2 cellular contexts compared by ENCODE assay signal in the genomic region with DNA sequence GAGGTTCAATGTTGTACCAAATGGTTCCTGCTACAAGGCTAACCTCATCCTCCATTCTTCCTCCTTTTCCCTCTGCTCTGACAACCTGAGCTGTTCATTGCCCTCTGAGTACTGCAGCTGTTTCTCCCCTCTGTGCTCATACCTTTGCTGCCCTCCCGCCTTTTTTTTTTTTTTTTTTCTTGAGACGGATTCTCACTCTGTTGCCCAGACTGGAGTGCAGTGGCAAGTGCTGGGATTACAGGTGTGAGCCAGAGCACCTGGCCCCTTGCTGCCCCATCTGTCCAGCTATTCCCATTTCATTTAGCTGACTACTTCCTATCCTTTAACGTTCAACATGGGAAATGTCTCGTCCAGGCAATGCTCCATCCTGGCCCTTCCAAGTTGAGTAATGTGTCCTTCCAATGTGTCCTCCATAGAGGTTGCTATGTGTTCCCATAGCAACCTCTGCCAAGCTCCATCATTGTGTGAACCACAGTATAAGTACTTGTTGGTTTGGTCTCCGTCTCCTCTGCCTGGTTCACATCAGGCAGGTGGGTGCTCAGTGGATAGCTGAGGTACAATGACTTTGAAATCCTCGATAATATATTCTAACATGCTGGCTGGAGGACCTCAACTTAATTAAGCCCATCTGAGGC.
TF ChIP-seq lines count a peak whose summit lies in the region.

No MANE protein-coding gene starts in this region.

TF ChIP-seq in A549, 52 proteins besides CTCF, POLR2A, EP300 and RAD21:
- TF ChIP-seq NR3C1 (IDR thresholded peaks at IDR 0.05) (no peak), ESRRA (IDR thresholded peaks at IDR 0.05; ENCODE audit: borderline replicate concordance, low read length) (no peak), RFX5 (IDR thresholded peaks at IDR 0.05) (peak; percentile 95), ZFP36 (IDR thresholded peaks at IDR 0.05; ENCODE audit: borderline replicate concordance, partially characterized antibody) (no peak), JUN (IDR thresholded peaks at IDR 0.05) (no peak), TFCP2L1 (CRISPR knock-in tag; IDR thresholded peaks at IDR 0.05) (no peak), BHLHE40 (IDR thresholded peaks at IDR 0.05; ENCODE audit: low read depth, low read length) (no peak)

TF ChIP-seq in IMR-90, 13 proteins besides CTCF, POLR2A, EP300 and RAD21:
- TF ChIP-seq ELK1 (IDR thresholded peaks at IDR 0.05; ENCODE audit: borderline replicate concordance, low read depth, low read length) = no peak
- TF ChIP-seq CEBPB (IDR thresholded peaks at IDR 0.05; ENCODE audit: low read depth, low read length) = no peak
- no peak for TF ChIP-seq MAFK (IDR thresholded peaks at IDR 0.05; ENCODE audit: low read depth, low read length)
- TF ChIP-seq RFX5 (IDR thresholded peaks at IDR 0.05; ENCODE audit: low read depth, low read length) = no peak
- TF ChIP-seq USF2 (IDR thresholded peaks at IDR 0.05; ENCODE audit: low read depth, low read length) = no peak
- TF ChIP-seq NFE2L2 (IDR thresholded peaks at IDR 0.05; ENCODE audit: low read depth, low read length) = no peak
